In genomic region chr3:158094235-158094916, GRCh38 we compare ENCODE assay signal across 10 cellular contexts. TPM values are rescaled to one million over a fixed set of nuclear protein-coding genes. Genes with fewer than 3 reads are reported as not detected.
A peak's percentile ranks its signal among the peaks of the same experiment; 100 is the strongest.
DNase-seq lines count a peak whose midpoint lies in the region; ATAC-seq and TF ChIP-seq lines count a peak whose summit lies in the region.
"Had no signal": no experiment of that assay in that cellular context is flagged by ENCODE, and none has a peak within 500 bp of the region (broad histone marks: within the 10 kb centered on the region; RNA-seq: fewer than 3 reads in every experiment).

No MANE protein-coding gene starts in this region.

- H3K36me3 Mint-ChIP-seq in CD14-positive monocyte = peaks cover 0 to 15% of the 10 kb centered on the region in 2 donors
- H3K36me3 Mint-ChIP-seq in glutamatergic neuron (ENCODE audit: unreplicated experiment) = peaks cover 18% of the 10 kb centered on the region
- peaks cover 3% of the 10 kb centered on the region for H3K36me3 Mint-ChIP-seq in CD8-positive, alpha-beta T cell
- peaks cover 3% of the 10 kb centered on the region for H3K36me3 Mint-ChIP-seq in activated naive CD4-positive, alpha-beta T cell treated with anti-CD3 and anti-CD28 coated beads for 36 hours (ENCODE audit: low read depth)

- CTCF ChIA-PET in CD8-positive, alpha-beta T cell (lab: Charles Lee) = no interaction called here
- CTCF ChIA-PET in activated naive CD4-positive, alpha-beta T cell treated with anti-CD3 and anti-CD28 coated beads for 36 hours (lab: Charles Lee) = no interaction called here

- peak; percentile 18 for TF ChIP-seq CTCF in CD14-positive monocyte (IDR thresholded peaks at IDR 0.05)
- no peak for TF ChIP-seq CTCF in glutamatergic neuron (IDR thresholded peaks at IDR 0.05; ENCODE audit: partially characterized antibody, unreplicated experiment)
- TF ChIP-seq CTCF in CD8-positive, alpha-beta T cell (IDR thresholded peaks at IDR 0.05) = no peak
- no peak for TF ChIP-seq CTCF in transverse colon (IDR thresholded peaks at IDR 0.05)

- no peak for TF ChIP-seq POLR2A in transverse colon (IDR thresholded peaks at IDR 0.05)

- H3K9me3 ChIP-seq in CD8-positive, alpha-beta T cell (ENCODE audit: low read length) = no peaks in the 10 kb centered on the region
- no peaks in the 10 kb centered on the region for H3K9me3 ChIP-seq in transverse colon

- peaks cover 82 to 88% (median 83%) of the 10 kb centered on the region in 3 donors for H3K27me3 Mint-ChIP-seq in CD14-positive monocyte (ENCODE audit: low read depth in 3 of 3)
- H3K27me3 Mint-ChIP-seq in glutamatergic neuron (ENCODE audit: unreplicated experiment) = peaks cover 14% of the 10 kb centered on the region
- peaks cover 84% of the 10 kb centered on the region for H3K27me3 Mint-ChIP-seq in CD8-positive, alpha-beta T cell (ENCODE audit: low read depth)
- peaks cover 76% of the 10 kb centered on the region for H3K27me3 Mint-ChIP-seq in activated naive CD4-positive, alpha-beta T cell treated with anti-CD3 and anti-CD28 coated beads for 36 hours (ENCODE audit: low read depth)

- intact Hi-C loops in CD14-positive monocyte (cut with micrococcal nuclease) (loop anchor here in 1 of 2 donors (10.0 kb wide), 1 partner anchor 340 kb away; no protein-coding TSS in a partner anchor), transverse colon (cut with DNase I; ENCODE audit: low total_unique reads) (no loop called here)
- intact Hi-C loops in CD8-positive, alpha-beta T cell (cut with DNase I, micrococcal nuclease) = no loop called here
- intact Hi-C loops in activated naive CD4-positive, alpha-beta T cell treated with anti-CD3 and anti-CD28 coated beads for 36 hours (cut with micrococcal nuclease) = no loop called here

- TF ChIP-seq EP300 in transverse colon (IDR thresholded peaks at IDR 0.05; ENCODE audit: low read depth) = no peak

- peaks cover 13% of the 10 kb centered on the region for H3K4me1 ChIP-seq in CD8-positive, alpha-beta T cell (ENCODE audit: insufficient read depth, low read length)
- peaks cover 0 to 15% (median 11%) of the 10 kb centered on the region in 4 donors for H3K4me1 ChIP-seq in transverse colon

- no peak overlapping the region for H3K27ac ChIP-seq in CD8-positive, alpha-beta T cell (ENCODE audit: low read depth, low read length)
- H3K27ac ChIP-seq in transverse colon = no peak overlapping the region

- peak; percentile 47 for ATAC-seq in GM19351 (IDR thresholded peaks at IDR 0.05; ENCODE audit: unreplicated experiment)
- peak; percentile 39 for ATAC-seq in HG03097 (IDR thresholded peaks at IDR 0.05; ENCODE audit: low FRiP score, unreplicated experiment)
- ATAC-seq in CD8-positive, alpha-beta T cell = no peak

- peaks cover 0 to 30% (median 22%) of the 10 kb centered on the region in 7 donors for H3K9me3 Mint-ChIP-seq in CD14-positive monocyte
- peaks cover 13% of the 10 kb centered on the region for H3K9me3 Mint-ChIP-seq in glutamatergic neuron (ENCODE audit: unreplicated experiment)
- H3K9me3 Mint-ChIP-seq in CD8-positive, alpha-beta T cell = peaks cover 7% of the 10 kb centered on the region
- no peaks in the 10 kb centered on the region for H3K9me3 Mint-ChIP-seq in activated naive CD4-positive, alpha-beta T cell treated with anti-CD3 and anti-CD28 coated beads for 36 hours

- POLR2A ChIA-PET in CD8-positive, alpha-beta T cell (lab: Charles Lee) = interaction anchor here (1.1 kb wide), 1 partner anchor 9 kb away, joined by 3 read pairs; no protein-coding TSS in a partner anchor

- H3K27ac Mint-ChIP-seq in CD14-positive monocyte (no peak overlapping the region), glutamatergic neuron (ENCODE audit: unreplicated experiment) (no peak overlapping the region)
- H3K27ac Mint-ChIP-seq in CD8-positive, alpha-beta T cell = no peak overlapping the region
- H3K27ac Mint-ChIP-seq in activated naive CD4-positive, alpha-beta T cell treated with anti-CD3 and anti-CD28 coated beads for 36 hours = no peak overlapping the region

- H3K4me3 ChIP-seq in CD8-positive, alpha-beta T cell (ENCODE audit: low read depth, low read length) = no peak overlapping the region
- H3K4me3 ChIP-seq in transverse colon = no peak overlapping the region

- peaks cover 53% of the 10 kb centered on the region for H3K27me3 ChIP-seq in CD8-positive, alpha-beta T cell (ENCODE audit: insufficient read depth, low read length)
- peaks cover 100% of the 10 kb centered on the region for H3K27me3 ChIP-seq in transverse colon

- DNase-seq in CD14-positive monocyte (ENCODE audit: low spot score) (no peak), glutamatergic neuron (peak; percentile 63), transverse colon (no peak), NCI-H2029 treated with DMSO at 0.1 percent for 48 hours (lab: John Stamatoyannopoulos, UW) (no peak)
- no peak for DNase-seq in CD8-positive, alpha-beta T cell
- no peak for DNase-seq in activated naive CD4-positive, alpha-beta T cell treated with anti-CD3 and anti-CD28 coated beads for 36 hours

- in situ Hi-C loops in transverse colon (cut with MboI; ENCODE audit: low pct_ligation_motif_present in 1 of 4, low pct_unique_long_range_greater_than_20kb in 1 of 4, low sequenced_read_pairs in 3 of 4) = no loop called here

- H3K36me3 ChIP-seq in CD8-positive, alpha-beta T cell (ENCODE audit: insufficient read depth, low read length) = no peaks in the 10 kb centered on the region
- H3K36me3 ChIP-seq in transverse colon = no peaks in the 10 kb centered on the region

- peak overlapping the region; percentile 9 to 88 for H3K4me3 Mint-ChIP-seq in CD14-positive monocyte
- peak overlapping the region; percentile 76 for H3K4me3 Mint-ChIP-seq in glutamatergic neuron (ENCODE audit: unreplicated experiment)
- H3K4me3 Mint-ChIP-seq in CD8-positive, alpha-beta T cell = no peak overlapping the region
- H3K4me3 Mint-ChIP-seq in activated naive CD4-positive, alpha-beta T cell treated with anti-CD3 and anti-CD28 coated beads for 36 hours = no peak overlapping the region

- WGBS in transverse colon (ENCODE audit: low coverage in 1 of 2), 2 donors = 47% methylated on average over 37 of the region's 58 CpGs; no CpG with 5 or more reads in 1 of the 2 donors

- H3K4me1 Mint-ChIP-seq in CD14-positive monocyte = peaks cover 45% of the 10 kb centered on the region
- peaks cover 34% of the 10 kb centered on the region for H3K4me1 Mint-ChIP-seq in glutamatergic neuron (ENCODE audit: low read depth, unreplicated experiment)
- H3K4me1 Mint-ChIP-seq in CD8-positive, alpha-beta T cell (ENCODE audit: low read depth) = peaks cover 11% of the 10 kb centered on the region
- H3K4me1 Mint-ChIP-seq in activated naive CD4-positive, alpha-beta T cell treated with anti-CD3 and anti-CD28 coated beads for 36 hours (ENCODE audit: low read depth) = peaks cover 13% of the 10 kb centered on the region

RNA-seq across cellular contexts. Expression of gene SHOX2, which starts 11.8 kb away (rescaled TPM):
- polyA plus RNA-seq in CD14-positive monocyte = not detected
- total RNA-seq in glutamatergic neuron (ENCODE audit: unreplicated experiment) = 264 TPM
- not detected for total RNA-seq in CD8-positive, alpha-beta T cell
- under 1 TPM in 2 of 4 donors, not detected in 2; 0.16 to 0.27 TPM for total RNA-seq in transverse colon
- not detected for total RNA-seq in activated naive CD4-positive, alpha-beta T cell treated with anti-CD3 and anti-CD28 coated beads for 36 hours
- total RNA-seq: activated CD8-positive, alpha-beta memory T cell treated with anti-CD3 and anti-CD28 coated beads for 36 hours; epithelial cell of proximal tubule had no signal

RNA-seq across cellular contexts. Expression of gene RSRC1, which starts 15.5 kb away (rescaled TPM):
- 10 to 100 TPM; 15.1 to 31.7 TPM for polyA plus RNA-seq in CD14-positive monocyte
- total RNA-seq in glutamatergic neuron (ENCODE audit: unreplicated experiment) = 93.9 TPM
- 10 to 100 TPM; 21.8 to 25.0 TPM for total RNA-seq in CD8-positive, alpha-beta T cell
- total RNA-seq in transverse colon = 10 to 100 TPM in 3 of 4 donors, 1 to 10 TPM in 1; 5.6 to 65.1 (median 37.1) TPM
- total RNA-seq in activated naive CD4-positive, alpha-beta T cell treated with anti-CD3 and anti-CD28 coated beads for 36 hours = 10 to 100 TPM; 48.4 to 50.1 TPM

Comparison
In these comparisons a context has a peak if more than half of its experiments do, and no peak if none do; other contexts are left out.
1. H3K4me3 Mint-ChIP-seq: peak in CD14-positive monocyte (2 of 2) and glutamatergic neuron (single experiment); none in CD8-positive, alpha-beta T cell (single experiment) and activated naive CD4-positive, alpha-beta T cell treated with anti-CD3 and anti-CD28 coated beads for 36 hours (single experiment).
2. RNA of gene SHOX2, which starts 11.8 kb away (total RNA-seq): 264 TPM in glutamatergic neuron (single experiment); 0.16 to 0.27 TPM in transverse colon, not detected in CD8-positive, alpha-beta T cell and not detected in activated naive CD4-positive, alpha-beta T cell treated with anti-CD3 and anti-CD28 coated beads for 36 hours; every median in the first group is over 100 times any median in the second.